In the genomic region with DNA sequence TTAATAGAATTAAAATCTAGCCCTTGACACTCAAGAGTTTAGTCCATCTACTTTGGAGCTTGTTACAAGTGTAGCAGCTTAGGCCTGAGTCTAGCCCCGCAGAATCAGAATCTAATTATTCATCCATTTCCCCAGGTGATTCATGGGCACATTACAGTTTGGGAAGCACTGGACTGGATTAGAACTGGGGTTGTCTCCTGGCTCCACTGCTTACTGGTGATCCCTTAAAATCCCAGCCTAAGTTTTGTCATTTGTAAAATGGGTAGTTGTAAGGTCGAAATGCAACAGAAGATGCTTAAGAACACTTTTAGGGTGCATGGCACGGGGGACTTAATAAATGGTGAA, we compare ENCODE assay signal across 8 cellular contexts. TPM values are rescaled to one million over a fixed set of nuclear protein-coding genes. Genes with fewer than 3 reads are reported as not detected.
A peak's percentile ranks its signal among the peaks of the same experiment; 100 is the strongest.
DNase-seq lines count a peak whose midpoint lies in the region; ATAC-seq lines count a peak whose summit lies in the region.

No MANE protein-coding gene starts in this region.

- peak overlapping the region; percentile 76 to 89 for H3K4me3 ChIP-seq in mucosa of rectum (ENCODE audit: low read length in 2 of 2)

- H3K27me3 ChIP-seq in mucosa of rectum (ENCODE audit: control insufficient read depth in 2 of 2, insufficient read depth in 2 of 2, low read length in 2 of 2): no peaks in the 10 kb centered on the region

- H3K27ac ChIP-seq in cingulate gyrus (ENCODE audit: low read depth, low read length) (peak overlapping the region; percentile 32), mucosa of rectum (ENCODE audit: low read depth in 2 of 2, low read length in 2 of 2) (peak overlapping the region; percentile 91 to 95)

- H3K9me3 ChIP-seq in mucosa of rectum (ENCODE audit: control insufficient read depth in 2 of 2, low read length in 2 of 2): no peaks in the 10 kb centered on the region

- H3K36me3 ChIP-seq in mucosa of rectum (ENCODE audit: control insufficient read depth in 2 of 2, insufficient read depth in 2 of 2, low read length in 2 of 2): peaks cover 0 to 8% of the 10 kb centered on the region in 2 donors

- peaks cover 14 to 27% of the 10 kb centered on the region in 2 donors for H3K4me1 ChIP-seq in mucosa of rectum (ENCODE audit: control insufficient read depth in 2 of 2, insufficient read depth in 2 of 2, low read length in 2 of 2)

- in situ Hi-C loops in ACHN (cut with HindIII; ENCODE audit: low pct_ligation_motif_present, low pct_unique_long_range_greater_than_20kb, low sequenced_read_pairs): no loop called here

- DNase-seq in ACHN: peak; percentile 48
- DNase-seq in M059J (ENCODE audit: low read depth): peak; percentile 75
- DNase-seq in NCI-H748 (lab: John Stamatoyannopoulos, UW; ENCODE audit: unreplicated experiment): no peak
- no peak for DNase-seq in NCI-H187 treated with DMSO at 0.1 percent for 48 hours (lab: John Stamatoyannopoulos, UW)
- no peak for DNase-seq in stimulated activated CD4-positive, alpha-beta T cell treated with anti-CD3 and anti-CD28 coated beads, Interleukin-12 subunit alpha, Interleukin-12 subunit beta, amount 100 ng/mL, for 4 hours

- H3K9ac ChIP-seq in mucosa of rectum (ENCODE audit: low read depth in 1 of 2, low read length in 2 of 2): peak overlapping the region; percentile 88 to 91

- no peak for ATAC-seq in HG02852 (IDR thresholded peaks at IDR 0.05; ENCODE audit: unreplicated experiment)

RNA-seq across cellular contexts. Expression of a gene that starts 1.3 kb away (rescaled TPM):
- total RNA-seq in M059J (2014; rRNA removed; shearing (Covaris generic)): 35.1 and 52.7 TPM in 2 replicates

RNA-seq across cellular contexts. Expression of a gene that starts 42.8 kb away (rescaled TPM):
- not detected in 2 replicates for total RNA-seq in M059J (2014; rRNA removed; shearing (Covaris generic))

RNA-seq across cellular contexts. Expression of a gene that starts 54.1 kb away (rescaled TPM):
- total RNA-seq in M059J (2014; rRNA removed; shearing (Covaris generic)): 57.2 and 65.7 TPM in 2 replicates

Comparison
In these comparisons a context has a peak if more than half of its experiments do, and no peak if none do; other contexts are left out.
1. DNase-seq: peak in ACHN (single experiment) and M059J (single experiment); none in NCI-H748 (single experiment), NCI-H187 treated with DMSO at 0.1 percent for 48 hours (single experiment) and stimulated activated CD4-positive, alpha-beta T cell treated with anti-CD3 and anti-CD28 coated beads, Interleukin-12 subunit alpha, Interleukin-12 subunit beta, amount 100 ng/mL, for 4 hours (single experiment).